ENCODE assay signal across 10 cellular contexts in genomic region chr12:102043928-102044327, GRCh38. TPM values are rescaled to one million over a fixed set of nuclear protein-coding genes. Genes with fewer than 3 reads are reported as not detected.
DNase-seq lines count a peak whose midpoint lies in the region; ATAC-seq and TF ChIP-seq lines count a peak whose summit lies in the region.
"Had no signal": no experiment of that assay in that cellular context is flagged by ENCODE, and none has a peak within 500 bp of the region (broad histone marks: within the 10 kb centered on the region; RNA-seq: fewer than 3 reads in every experiment).

No MANE protein-coding gene starts in this region.

- H3K4me2 ChIP-seq in KMS-11, result peak overlapping the region; percentile 59

- WGBS in aorta, 2 donors, result 85 to 91% methylated on average over 1 of the region's 1 CpG
- 89% methylated on average over 1 of the region's 1 CpG; no CpG with 5 or more reads in 1 of the 2 experiments for WGBS in endodermal cell (ENCODE audit: insufficient coverage in 1 of 2, insufficient read length in 1 of 2), 2 experiments

- ATAC-seq in GM18909 (IDR thresholded peaks at IDR 0.05; ENCODE audit: poor library complexity, unreplicated experiment) (peak; percentile 66), HG02642 (IDR thresholded peaks at IDR 0.05; ENCODE audit: poor library complexity, unreplicated experiment) (peak; percentile 88), aorta (ENCODE audit: low FRiP score) (no peak), left lobe of liver (no peak)

- intact Hi-C loops in aorta (cut with DNase I), result no loop called here

- no peak overlapping the region for H3K9ac ChIP-seq in KMS-11
- H3K9ac ChIP-seq in endodermal cell (ENCODE audit: extremely low read depth, low read length, poor library complexity, severe bottlenecking), result no peak overlapping the region

- no peak overlapping the region for H3K4me3 Mint-ChIP-seq in endodermal cell

- H3K4me1 Mint-ChIP-seq in endodermal cell, result no peaks in the 10 kb centered on the region

- H3K79me2 ChIP-seq in KMS-11 (ENCODE audit: insufficient read depth, low read depth), result no peaks in the 10 kb centered on the region

- H3K27me3 ChIP-seq in KMS-11 (ENCODE audit: insufficient read depth, low read depth) (no peaks in the 10 kb centered on the region), aorta (ENCODE audit: control insufficient read depth in 1 of 2, insufficient read depth in 2 of 2, low read length in 1 of 2) (no peaks in the 10 kb centered on the region), endodermal cell (ENCODE audit: control insufficient read depth, insufficient read depth, low read length, poor library complexity, severe bottlenecking) (no peaks in the 10 kb centered on the region)
- H3K27me3 ChIP-seq: brain microvascular endothelial cell had no signal

- no peaks in the 10 kb centered on the region for H3K27me3 Mint-ChIP-seq in endodermal cell (ENCODE audit: insufficient read depth)

- no peaks in the 10 kb centered on the region for H3K9me3 ChIP-seq in aorta (ENCODE audit: control insufficient read depth, low read length)
- no peaks in the 10 kb centered on the region for H3K9me3 ChIP-seq in endodermal cell (ENCODE audit: control insufficient read depth, low read length)

- H3K36me3 ChIP-seq in KMS-11 (ENCODE audit: insufficient read depth), result no peaks in the 10 kb centered on the region
- no peaks in the 10 kb centered on the region for H3K36me3 ChIP-seq in aorta (ENCODE audit: control insufficient read depth in 1 of 2, insufficient read depth in 2 of 2, low read length in 1 of 2)
- no peaks in the 10 kb centered on the region for H3K36me3 ChIP-seq in endodermal cell (ENCODE audit: control insufficient read depth, insufficient read depth, low read length)
- H3K36me3 ChIP-seq: brain microvascular endothelial cell had no signal

- H3K4me1 ChIP-seq in KMS-11 (ENCODE audit: low read depth, poor library complexity, severe bottlenecking) (peaks cover 28% of the 10 kb centered on the region), aorta (ENCODE audit: control insufficient read depth in 1 of 2, insufficient read depth in 2 of 2, low read length in 2 of 2) (no peaks in the 10 kb centered on the region), endodermal cell (ENCODE audit: control insufficient read depth, insufficient read depth, low read length) (no peaks in the 10 kb centered on the region)

- TF ChIP-seq CTCF in KMS-11 (conservative IDR thresholded peaks at IDR 0.05; ENCODE audit: low read depth, low read length), result no peak
- no peak for TF ChIP-seq CTCF in endodermal cell (conservative IDR thresholded peaks at IDR 0.05)

- H4K20me1 ChIP-seq in KMS-11 (ENCODE audit: insufficient read depth), result no peaks in the 10 kb centered on the region

- H3K36me3 Mint-ChIP-seq in endodermal cell (ENCODE audit: low read depth), result peaks cover 2% of the 10 kb centered on the region

- H2AFZ ChIP-seq in KMS-11 (ENCODE audit: low read depth), result no peak overlapping the region

- H3K27ac ChIP-seq in KMS-11 (no peak overlapping the region; the same call in 1 of the 2 replicates), aorta (ENCODE audit: low read depth in 1 of 2, low read length in 2 of 2) (no peak overlapping the region), endodermal cell (ENCODE audit: low read depth, low read length) (no peak overlapping the region)
- H3K27ac ChIP-seq: brain microvascular endothelial cell had no signal

- H3K4me3 ChIP-seq in KMS-11 (IDR thresholded peaks at IDR 0.05; ENCODE audit: insufficient read depth, low read depth, low read length) (no peak overlapping the region), aorta (ENCODE audit: low read length in 2 of 2) (no peak overlapping the region), endodermal cell (ENCODE audit: low read length) (no peak overlapping the region)

- no peaks in the 10 kb centered on the region for H3K9me3 Mint-ChIP-seq in endodermal cell

- no peak overlapping the region for H3K27ac Mint-ChIP-seq in endodermal cell

- DNase-seq in DMS79 (lab: John Stamatoyannopoulos, UW) (peak; percentile 55), aorta (no peak), endodermal cell (no peak), left lobe of liver (ENCODE audit: low spot score) (no peak), medulla oblongata (ENCODE audit: extremely low spot score) (no peak)
- DNase-seq: brain microvascular endothelial cell, mesenchymal stem cell had no signal

RNA-seq across cellular contexts. Expression of gene WASHC3, which starts 17.9 kb away (rescaled TPM):
- total RNA-seq in aorta (10 to 100 TPM; 36.9 to 57.4 TPM), endodermal cell (10 to 100 TPM; 18.4 to 18.8 TPM), left lobe of liver (14.4 TPM)
- 10 to 100 TPM; 62.0 to 70.7 TPM for polyA plus RNA-seq in aorta
- polyA plus RNA-seq in endodermal cell (2013, experiment 1 of 2), result 20.1 TPM
- 26.2 TPM for polyA plus RNA-seq in endodermal cell (2013, experiment 2 of 2)

Comparison
In these comparisons a context has a peak if more than half of its experiments do, and no peak if none do; other contexts are left out.
1. ATAC-seq: peak in GM18909 (single experiment) and HG02642 (single experiment); none in aorta (single experiment) and left lobe of liver (single experiment).